10 cellular contexts compared by ENCODE assay signal in genomic region chr4:119785963-119786362, GRCh38.
DNase-seq lines count a peak whose midpoint lies in the region; ATAC-seq and TF ChIP-seq lines count a peak whose summit lies in the region.
"Had no signal": no experiment of that assay in that cellular context is flagged by ENCODE, and none has a peak within 500 bp of the region (broad histone marks: within the 10 kb centered on the region; RNA-seq: fewer than 3 reads in every experiment).

No MANE protein-coding gene starts in this region.

- H3K27ac ChIP-seq in RWPE1 (no peak overlapping the region), gastroesophageal sphincter (no peak overlapping the region), testis (no peak overlapping the region)

- H3K9me3 ChIP-seq in gastroesophageal sphincter: peaks cover 0 to 3% (median 0%) of the 10 kb centered on the region in 3 donors
- no peaks in the 10 kb centered on the region for H3K9me3 ChIP-seq in testis
- H3K9me3 ChIP-seq: BE2C had no signal

- ATAC-seq in gastroesophageal sphincter (no peak), GM18502 (IDR thresholded peaks at IDR 0.05; ENCODE audit: poor library complexity, unreplicated experiment) (no peak)

- TF ChIP-seq CTCF in RWPE1 (conservative IDR thresholded peaks at IDR 0.05; ENCODE audit: low read depth) (peak; percentile 17; the same call in 1 of the 2 replicates), gastroesophageal sphincter (IDR thresholded peaks at IDR 0.05) (peak; percentile 26 to 51 (median 40)), testis (IDR thresholded peaks at IDR 0.05) (peak in 2 of 3 experiments; percentile 11 to 17), GM10248 (IDR thresholded peaks at IDR 0.05; ENCODE audit: control extremely low read depth, extremely low read depth, low read depth, missing control alignments) (no peak)

- POLR2A ChIA-PET in RWPE1 (lab: Yijun Ruan, JAX; ENCODE audit: low non-redundant PET): no interaction called here
- POLR2A ChIA-PET in GM10248 (lab: Yijun Ruan, JAX): no interaction called here

- H3K4me1 ChIP-seq in gastroesophageal sphincter (peaks cover 0 to 11% (median 2%) of the 10 kb centered on the region in 3 donors), testis (no peaks in the 10 kb centered on the region)
- H3K4me1 ChIP-seq: BE2C had no signal

- intact Hi-C loops in testis (cut with DNase I; ENCODE audit: low total_unique reads): no loop called here

- DNase-seq in NCI-H82 (lab: John Stamatoyannopoulos, UW) (peak; percentile 21), NCI-H82 treated with DMSO at 0.1 percent for 48 hours (lab: John Stamatoyannopoulos, UW; ENCODE audit: unreplicated experiment) (no peak), RWPE1 (ENCODE audit: low spot score) (peak; percentile 9), testis (no peak), GM10248 (ENCODE audit: extremely low spot score) (no peak), SIG-M5 (lab: John Stamatoyannopoulos, UW) (no peak)
- DNase-seq: activated CD4-positive, alpha-beta T cell treated with anti-CD3 and anti-CD28 coated beads for 1 hour; BE2C had no signal

- no peak for TF ChIP-seq EP300 in gastroesophageal sphincter (IDR thresholded peaks at IDR 0.05)

- CTCF ChIA-PET in RWPE1 (lab: Yijun Ruan, JAX) (interaction anchor here (1.3 to 1.4 kb wide), 2 partner anchors 157 to 227 kb away, joined by 6 to 12 read pairs; partner anchors contain the start of gene PDE5A), GM10248 (lab: Yijun Ruan, JAX) (interaction anchor here (1.6 kb wide), 1 partner anchor 22 kb away, joined by 4 read pairs; no protein-coding TSS in a partner anchor)

- no peak for TF ChIP-seq POLR2A in gastroesophageal sphincter (IDR thresholded peaks at IDR 0.05)
- no peak for TF ChIP-seq POLR2A in testis (IDR thresholded peaks at IDR 0.05)

- no peaks in the 10 kb centered on the region for H3K27me3 ChIP-seq in gastroesophageal sphincter
- no peaks in the 10 kb centered on the region for H3K27me3 ChIP-seq in testis
- H3K27me3 ChIP-seq: BE2C had no signal

- H3K4me3 ChIP-seq in gastroesophageal sphincter: no peak overlapping the region
- no peak overlapping the region for H3K4me3 ChIP-seq in testis

- no peaks in the 10 kb centered on the region for H3K36me3 ChIP-seq in gastroesophageal sphincter
- no peaks in the 10 kb centered on the region for H3K36me3 ChIP-seq in testis (ENCODE audit: low read depth, missing control alignments)
- H3K36me3 ChIP-seq: BE2C had no signal

Comparison
In these comparisons a context has a peak if more than half of its experiments do, and no peak if none do; other contexts are left out.
1. DNase-seq: peak in NCI-H82 (single experiment) and RWPE1 (single experiment); none in NCI-H82 treated with DMSO at 0.1 percent for 48 hours (single experiment), testis (single experiment), GM10248 (single experiment) and SIG-M5 (single experiment).